12 cellular contexts compared by ENCODE assay signal in genomic region chr14:72547999-72548398, GRCh38.
"Had no signal": no experiment of that assay in that cellular context is flagged by ENCODE, and none has a peak within 500 bp of the region (broad histone marks: within the 10 kb centered on the region; RNA-seq: fewer than 3 reads in every experiment).

No MANE protein-coding gene starts in this region.

- H3K27me3 ChIP-seq: ovary, uterus had no signal

- H3K9me3 ChIP-seq: ovary, uterus had no signal

- H3K4me3 ChIP-seq: ovary, skin epidermis, uterus had no signal

- DNase-seq: activated CD4-positive, alpha-beta T cell treated with anti-CD3 and anti-CD28 coated beads, Interleukin-2, amount 50 U/mL, for 4 hours; activated CD8-positive, alpha-beta memory T cell treated with anti-CD3 and anti-CD28 coated beads, Interleukin-2, amount 10 ng/mL, durations not matched to agents 7 days and 5 days; activated effector memory CD4-positive, alpha-beta T cell treated with anti-CD3 and anti-CD28 coated beads, Interleukin-2, amount 50 U/mL, for 16 hours; activated T-cell treated with anti-CD3 and anti-CD28 coated beads, Interleukin-2, amount 50 U/mL, for 24 hours; dermis blood vessel endothelial cell; foreskin fibroblast; left colon; ovary; uterus had no signal

- H3K36me3 ChIP-seq: ovary, uterus had no signal

- H3K27ac ChIP-seq: ovary, skin epidermis, uterus had no signal

- H3K4me1 ChIP-seq: uterus had no signal

- ATAC-seq: activated CD4-positive, CD25-positive, alpha-beta regulatory T cell treated with anti-CD3 and anti-CD28 coated beads, Interleukin-2, amount 50 U/mL, for 24 hours; activated CD8-positive, alpha-beta memory T cell treated with anti-CD3 and anti-CD28 coated beads, Interleukin-2, amount 10 ng/mL, durations not matched to agents 7 days and 5 days; activated naive CD4-positive, alpha-beta T cell treated with anti-CD3 and anti-CD28 coated beads, Interleukin-2, amount 50 U/mL, for 72 hours; left colon had no signal
